ENCODE assay signal across 9 cellular contexts in the genomic region with DNA sequence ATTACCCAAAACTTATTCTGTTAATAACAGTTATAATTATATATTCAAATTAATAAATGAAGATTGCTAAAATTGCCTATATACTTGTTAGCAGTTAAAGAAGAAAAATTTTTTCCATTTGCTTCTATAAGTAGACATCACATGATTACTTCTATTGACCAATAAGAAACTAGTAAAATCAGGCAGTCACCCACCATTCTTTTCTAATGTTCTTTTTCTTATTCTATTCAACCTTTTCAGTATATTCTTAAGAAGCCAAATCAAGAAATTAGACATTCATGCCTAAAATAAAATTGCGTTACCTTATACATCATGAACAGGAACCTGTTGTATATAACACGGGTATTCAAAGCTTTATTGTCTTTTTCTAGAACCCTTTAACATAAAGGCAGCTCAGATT.
DNase-seq lines count a peak whose midpoint lies in the region; ATAC-seq and TF ChIP-seq lines count a peak whose summit lies in the region.
"Had no signal": no experiment of that assay in that cellular context is flagged by ENCODE, and none has a peak within 500 bp of the region (broad histone marks: within the 10 kb centered on the region; RNA-seq: fewer than 3 reads in every experiment).

No MANE protein-coding gene starts in this region.

- H3K4me3 Mint-ChIP-seq in activated CD8-positive, alpha-beta memory T cell treated with anti-CD3 and anti-CD28 coated beads, Interleukin-2, amount 10 ng/mL, durations not matched to agents 7 days and 5 days = peak overlapping the region; percentile 88
- peak overlapping the region; percentile 87 for H3K4me3 Mint-ChIP-seq in activated naive CD8-positive, alpha-beta T cell treated with anti-CD3 and anti-CD28 coated beads, Interleukin-2, amount 10 ng/mL, durations not matched to agents 7 days and 5 days

- H3K36me3 ChIP-seq in left lung (no peaks in the 10 kb centered on the region), thyroid gland (no peaks in the 10 kb centered on the region)

- no peak for ATAC-seq in activated CD8-positive, alpha-beta memory T cell treated with anti-CD3 and anti-CD28 coated beads, Interleukin-2, amount 10 ng/mL, durations not matched to agents 7 days and 5 days
- no peak for ATAC-seq in activated naive CD8-positive, alpha-beta T cell treated with anti-CD3 and anti-CD28 coated beads, Interleukin-2, amount 10 ng/mL, durations not matched to agents 7 days and 5 days (ENCODE audit: low read depth)
- ATAC-seq in left lung (no peak), HG02973 (IDR thresholded peaks at IDR 0.05; ENCODE audit: unreplicated experiment) (no peak)

- no peak for TF ChIP-seq POLR2A in thyroid gland (IDR thresholded peaks at IDR 0.05)

- POLR2A ChIA-PET in activated naive CD8-positive, alpha-beta T cell treated with anti-CD3 and anti-CD28 coated beads, Interleukin-2, amount 10 ng/mL, durations not matched to agents 7 days and 5 days (lab: Charles Lee) = interaction anchor here (2.0 to 3.8 kb wide), 2 partner anchors 9 to 10 kb away, joined by 4 to 60 read pairs; no protein-coding TSS in a partner anchor

- H3K4me1 ChIP-seq in left lung = peaks cover 0 to 40% of the 10 kb centered on the region in 2 donors
- peaks cover 0 to 4% of the 10 kb centered on the region in 2 donors for H3K4me1 ChIP-seq in thyroid gland

- CTCF ChIA-PET in activated CD8-positive, alpha-beta memory T cell treated with anti-CD3 and anti-CD28 coated beads, Interleukin-2, amount 10 ng/mL, durations not matched to agents 7 days and 5 days (lab: Charles Lee) = interaction anchor here (1.5 to 3.0 kb wide), 3 partner anchors 10 to 38 kb away, joined by 3 to 17 read pairs (median 6); no protein-coding TSS in a partner anchor

- intact Hi-C loops in left lung (cut with DNase I) (no loop called here), thyroid gland (cut with DNase I) (no loop called here)

- H3K27me3 ChIP-seq in left lung = no peaks in the 10 kb centered on the region
- H3K27me3 ChIP-seq in thyroid gland = no peaks in the 10 kb centered on the region

- no peaks in the 10 kb centered on the region for H3K9me3 Mint-ChIP-seq in activated CD8-positive, alpha-beta memory T cell treated with anti-CD3 and anti-CD28 coated beads, Interleukin-2, amount 10 ng/mL, durations not matched to agents 7 days and 5 days (ENCODE audit: low read depth)
- H3K9me3 Mint-ChIP-seq in activated naive CD8-positive, alpha-beta T cell treated with anti-CD3 and anti-CD28 coated beads, Interleukin-2, amount 10 ng/mL, durations not matched to agents 7 days and 5 days = no peaks in the 10 kb centered on the region

- peaks cover 25% of the 10 kb centered on the region for H3K36me3 Mint-ChIP-seq in activated CD8-positive, alpha-beta memory T cell treated with anti-CD3 and anti-CD28 coated beads, Interleukin-2, amount 10 ng/mL, durations not matched to agents 7 days and 5 days
- H3K36me3 Mint-ChIP-seq in activated naive CD8-positive, alpha-beta T cell treated with anti-CD3 and anti-CD28 coated beads, Interleukin-2, amount 10 ng/mL, durations not matched to agents 7 days and 5 days = peaks cover 10% of the 10 kb centered on the region

- peaks cover 41% of the 10 kb centered on the region for H3K4me1 Mint-ChIP-seq in activated CD8-positive, alpha-beta memory T cell treated with anti-CD3 and anti-CD28 coated beads, Interleukin-2, amount 10 ng/mL, durations not matched to agents 7 days and 5 days
- H3K4me1 Mint-ChIP-seq in activated naive CD8-positive, alpha-beta T cell treated with anti-CD3 and anti-CD28 coated beads, Interleukin-2, amount 10 ng/mL, durations not matched to agents 7 days and 5 days = peaks cover 34% of the 10 kb centered on the region

- H3K9me3 ChIP-seq in left lung = no peaks in the 10 kb centered on the region
- H3K9me3 ChIP-seq in thyroid gland = no peaks in the 10 kb centered on the region

- H3K27ac ChIP-seq in left lung = peak overlapping the region; percentile 84 to 90
- H3K27ac ChIP-seq in thyroid gland = peak overlapping the region; percentile 63 to 69 (median 68)

- 5 to 28% methylated on average over 2 of the region's 2 CpGs for WGBS in thyroid gland, 2 donors

- peak overlapping the region; percentile 31 to 49 for H3K4me3 ChIP-seq in left lung
- peak overlapping the region in 2 of 3 donors; percentile 34 to 46 for H3K4me3 ChIP-seq in thyroid gland (replicated peaks in 1 of 3)

- H3K27ac Mint-ChIP-seq in activated CD8-positive, alpha-beta memory T cell treated with anti-CD3 and anti-CD28 coated beads, Interleukin-2, amount 10 ng/mL, durations not matched to agents 7 days and 5 days = peak overlapping the region; percentile 94
- H3K27ac Mint-ChIP-seq in activated naive CD8-positive, alpha-beta T cell treated with anti-CD3 and anti-CD28 coated beads, Interleukin-2, amount 10 ng/mL, durations not matched to agents 7 days and 5 days = peak overlapping the region; percentile 89

- TF ChIP-seq CTCF in left lung (IDR thresholded peaks at IDR 0.05) (no peak), thyroid gland (IDR thresholded peaks at IDR 0.05) (no peak)

- DNase-seq in activated CD8-positive, alpha-beta memory T cell treated with anti-CD3 and anti-CD28 coated beads, Interleukin-2, amount 10 ng/mL, durations not matched to agents 7 days and 5 days = no peak
- no peak for DNase-seq in activated CD8-positive, alpha-beta memory T cell treated with anti-CD3 and anti-CD28 coated beads, Interleukin-2, amount 50 U/mL, for 4 hours
- no peak for DNase-seq in activated naive CD8-positive, alpha-beta T cell treated with anti-CD3 and anti-CD28 coated beads, Interleukin-2, amount 10 ng/mL, durations not matched to agents 7 days and 5 days
- no peak for DNase-seq in left lung
- no peak for DNase-seq in thyroid gland
- no peak for DNase-seq in hypothalamus (lab: John Stamatoyannopoulos, UW)
- DNase-seq in NCI-H2029 treated with DMSO at 0.1 percent for 48 hours (lab: John Stamatoyannopoulos, UW) = no peak
- DNase-seq: DMS53 had no signal

- H3K27me3 Mint-ChIP-seq in activated CD8-positive, alpha-beta memory T cell treated with anti-CD3 and anti-CD28 coated beads, Interleukin-2, amount 10 ng/mL, durations not matched to agents 7 days and 5 days = no peaks in the 10 kb centered on the region
- H3K27me3 Mint-ChIP-seq in activated naive CD8-positive, alpha-beta T cell treated with anti-CD3 and anti-CD28 coated beads, Interleukin-2, amount 10 ng/mL, durations not matched to agents 7 days and 5 days = no peaks in the 10 kb centered on the region
